In the genomic region with DNA sequence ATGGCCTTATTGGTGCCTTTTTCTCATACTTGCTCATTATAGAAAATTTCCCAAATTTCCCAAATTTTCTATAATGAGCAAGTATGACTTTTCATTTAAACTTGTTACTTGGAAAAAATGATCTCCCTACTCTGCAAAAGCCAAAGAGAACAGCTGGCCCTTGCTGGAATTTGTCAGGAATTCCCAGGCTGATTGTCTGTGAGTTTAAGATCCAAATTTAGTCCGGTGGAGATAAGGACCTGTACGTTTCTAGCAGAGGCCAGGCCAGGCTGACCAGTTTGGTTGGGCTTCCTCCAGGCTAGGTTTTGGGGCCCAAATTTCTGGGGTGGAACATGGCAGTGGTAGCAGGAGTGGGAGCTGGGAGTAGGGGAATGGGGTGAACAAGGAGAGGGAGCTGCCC, we compare ENCODE assay signal across 2 cellular contexts.
TF ChIP-seq lines count a peak whose summit lies in the region.

No MANE protein-coding gene starts in this region.

TF ChIP-seq in liver, 16 proteins besides CTCF, POLR2A, EP300 and RAD21 (continued from another document):
- TF ChIP-seq REST (IDR thresholded peaks at IDR 0.05) (peak; percentile 62), NR2F2 (IDR thresholded peaks at IDR 0.05) (peak; percentile 35)
TF ChIP-seq in liver: peak in this region for 2.

TF ChIP-seq in HepG2, 621 proteins besides CTCF, POLR2A, EP300 and RAD21 (continued from another document):
- TF ChIP-seq PATZ1 (CRISPR knock-in tag; IDR thresholded peaks at IDR 0.05): no peak
- TF ChIP-seq NBN (conservative IDR thresholded peaks at IDR 0.05): no peak
- no peak for TF ChIP-seq ZNF580 (CRISPR knock-in tag; IDR thresholded peaks at IDR 0.05; ENCODE audit: borderline replicate concordance, low read depth)
- no peak for TF ChIP-seq ATF6 (CRISPR knock-in tag; conservative IDR thresholded peaks at IDR 0.05)
- no peak for TF ChIP-seq MIXL1 (CRISPR knock-in tag; IDR thresholded peaks at IDR 0.05)
- TF ChIP-seq, protein P1, sequence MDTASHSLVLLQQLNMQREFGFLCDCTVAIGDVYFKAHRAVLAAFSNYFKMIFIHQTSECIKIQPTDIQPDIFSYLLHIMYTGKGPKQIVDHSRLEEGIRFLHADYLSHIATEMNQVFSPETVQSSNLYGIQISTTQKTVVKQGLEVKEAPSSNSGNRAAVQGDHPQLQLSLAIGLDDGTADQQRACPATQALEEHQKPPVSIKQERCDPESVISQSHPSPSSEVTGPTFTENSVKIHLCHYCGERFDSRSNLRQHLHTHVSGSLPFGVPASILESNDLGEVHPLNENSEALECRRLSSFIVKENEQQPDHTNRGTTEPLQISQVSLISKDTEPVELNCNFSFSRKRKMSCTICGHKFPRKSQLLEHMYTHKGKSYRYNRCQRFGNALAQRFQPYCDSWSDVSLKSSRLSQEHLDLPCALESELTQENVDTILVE (CRISPR knock-in tag; IDR thresholded peaks at IDR 0.05): no peak
- TF ChIP-seq ZBTB21 (CRISPR knock-in tag; IDR thresholded peaks at IDR 0.05): no peak
- TF ChIP-seq TEAD2 (CRISPR knock-in tag; IDR thresholded peaks at IDR 0.05): no peak
- no peak for TF ChIP-seq KAT7 (CRISPR knock-in tag; IDR thresholded peaks at IDR 0.05; ENCODE audit: borderline replicate concordance)
- no peak for TF ChIP-seq TCF7 (IDR thresholded peaks at IDR 0.05; ENCODE audit: low read depth)
- TF ChIP-seq ZMYM3 (CRISPR knock-in tag; IDR thresholded peaks at IDR 0.05): no peak
- TF ChIP-seq MAX (IDR thresholded peaks at IDR 0.05): no peak
- no peak for TF ChIP-seq RXRB (CRISPR knock-in tag; IDR thresholded peaks at IDR 0.05; ENCODE audit: borderline replicate concordance)
- TF ChIP-seq ATF7 (IDR thresholded peaks at IDR 0.05): no peak
- TF ChIP-seq ATF7 (CRISPR knock-in tag; IDR thresholded peaks at IDR 0.05): no peak
- no peak for TF ChIP-seq CCAR2 (optimal IDR thresholded peaks at IDR 0.05; ENCODE audit: low read depth, low read length)
- TF ChIP-seq ZNF776 (CRISPR knock-in tag; IDR thresholded peaks at IDR 0.05): no peak
- TF ChIP-seq, protein P2, sequence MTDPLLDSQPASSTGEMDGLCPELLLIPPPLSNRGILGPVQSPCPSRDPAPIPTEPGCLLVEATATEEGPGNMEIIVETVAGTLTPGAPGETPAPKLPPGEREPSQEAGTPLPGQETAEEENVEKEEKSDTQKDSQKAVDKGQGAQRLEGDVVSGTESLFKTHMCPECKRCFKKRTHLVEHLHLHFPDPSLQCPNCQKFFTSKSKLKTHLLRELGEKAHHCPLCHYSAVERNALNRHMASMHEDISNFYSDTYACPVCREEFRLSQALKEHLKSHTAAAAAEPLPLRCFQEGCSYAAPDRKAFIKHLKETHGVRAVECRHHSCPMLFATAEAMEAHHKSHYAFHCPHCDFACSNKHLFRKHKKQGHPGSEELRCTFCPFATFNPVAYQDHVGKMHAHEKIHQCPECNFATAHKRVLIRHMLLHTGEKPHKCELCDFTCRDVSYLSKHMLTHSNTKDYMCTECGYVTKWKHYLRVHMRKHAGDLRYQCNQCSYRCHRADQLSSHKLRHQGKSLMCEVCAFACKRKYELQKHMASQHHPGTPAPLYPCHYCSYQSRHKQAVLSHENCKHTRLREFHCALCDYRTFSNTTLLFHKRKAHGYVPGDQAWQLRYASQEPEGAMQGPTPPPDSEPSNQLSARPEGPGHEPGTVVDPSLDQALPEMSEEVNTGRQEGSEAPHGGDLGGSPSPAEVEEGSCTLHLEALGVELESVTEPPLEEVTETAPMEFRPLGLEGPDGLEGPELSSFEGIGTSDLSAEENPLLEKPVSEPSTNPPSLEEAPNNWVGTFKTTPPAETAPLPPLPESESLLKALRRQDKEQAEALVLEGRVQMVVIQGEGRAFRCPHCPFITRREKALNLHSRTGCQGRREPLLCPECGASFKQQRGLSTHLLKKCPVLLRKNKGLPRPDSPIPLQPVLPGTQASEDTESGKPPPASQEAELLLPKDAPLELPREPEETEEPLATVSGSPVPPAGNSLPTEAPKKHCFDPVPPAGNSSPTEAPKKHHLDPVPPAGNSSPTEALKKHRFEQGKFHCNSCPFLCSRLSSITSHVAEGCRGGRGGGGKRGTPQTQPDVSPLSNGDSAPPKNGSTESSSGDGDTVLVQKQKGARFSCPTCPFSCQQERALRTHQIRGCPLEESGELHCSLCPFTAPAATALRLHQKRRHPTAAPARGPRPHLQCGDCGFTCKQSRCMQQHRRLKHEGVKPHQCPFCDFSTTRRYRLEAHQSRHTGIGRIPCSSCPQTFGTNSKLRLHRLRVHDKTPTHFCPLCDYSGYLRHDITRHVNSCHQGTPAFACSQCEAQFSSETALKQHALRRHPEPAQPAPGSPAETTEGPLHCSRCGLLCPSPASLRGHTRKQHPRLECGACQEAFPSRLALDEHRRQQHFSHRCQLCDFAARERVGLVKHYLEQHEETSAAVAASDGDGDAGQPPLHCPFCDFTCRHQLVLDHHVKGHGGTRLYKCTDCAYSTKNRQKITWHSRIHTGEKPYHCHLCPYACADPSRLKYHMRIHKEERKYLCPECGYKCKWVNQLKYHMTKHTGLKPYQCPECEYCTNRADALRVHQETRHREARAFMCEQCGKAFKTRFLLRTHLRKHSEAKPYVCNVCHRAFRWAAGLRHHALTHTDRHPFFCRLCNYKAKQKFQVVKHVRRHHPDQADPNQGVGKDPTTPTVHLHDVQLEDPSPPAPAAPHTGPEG (CRISPR knock-in tag; IDR thresholded peaks at IDR 0.05): no peak
- no peak for TF ChIP-seq TEAD3 (CRISPR knock-in tag; optimal IDR thresholded peaks at IDR 0.05; ENCODE audit: borderline replicate concordance)
